In the genomic region with DNA sequence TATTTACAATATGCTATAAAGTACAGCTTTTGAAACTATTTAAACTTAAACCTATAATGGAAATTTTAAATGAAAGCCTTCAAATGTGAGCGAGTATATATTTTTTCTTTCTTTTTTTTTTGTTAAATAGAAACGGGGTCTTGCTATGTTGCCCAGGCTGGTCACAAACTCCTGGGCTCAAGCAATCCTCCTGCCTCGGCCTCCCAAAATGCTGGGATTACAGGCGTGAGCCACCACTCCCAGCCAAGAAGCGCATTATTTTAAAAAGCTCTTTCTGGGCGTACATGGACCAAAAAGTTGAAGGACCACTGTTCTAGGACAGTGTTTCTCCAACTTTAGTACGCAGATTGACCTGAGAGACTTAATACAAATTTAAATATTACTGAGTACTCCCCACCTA, we compare ENCODE assay signal across 3 cellular contexts.
TF ChIP-seq lines count a peak whose summit lies in the region.

No MANE protein-coding gene starts in this region.

TF ChIP-seq in HepG2, 621 proteins besides CTCF, POLR2A, EP300 and RAD21 (continued from another document):
- no peak for TF ChIP-seq ZNF674 (CRISPR knock-in tag; IDR thresholded peaks at IDR 0.05; ENCODE audit: low read depth)

TF ChIP-seq in WTC11, 78 proteins besides CTCF, POLR2A, EP300 and RAD21 (continued from another document):
- TF ChIP-seq, protein P1, sequence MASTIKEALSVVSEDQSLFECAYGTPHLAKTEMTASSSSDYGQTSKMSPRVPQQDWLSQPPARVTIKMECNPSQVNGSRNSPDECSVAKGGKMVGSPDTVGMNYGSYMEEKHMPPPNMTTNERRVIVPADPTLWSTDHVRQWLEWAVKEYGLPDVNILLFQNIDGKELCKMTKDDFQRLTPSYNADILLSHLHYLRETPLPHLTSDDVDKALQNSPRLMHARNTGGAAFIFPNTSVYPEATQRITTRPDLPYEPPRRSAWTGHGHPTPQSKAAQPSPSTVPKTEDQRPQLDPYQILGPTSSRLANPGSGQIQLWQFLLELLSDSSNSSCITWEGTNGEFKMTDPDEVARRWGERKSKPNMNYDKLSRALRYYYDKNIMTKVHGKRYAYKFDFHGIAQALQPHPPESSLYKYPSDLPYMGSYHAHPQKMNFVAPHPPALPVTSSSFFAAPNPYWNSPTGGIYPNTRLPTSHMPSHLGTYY (CRISPR knock-in tag; IDR thresholded peaks at IDR 0.05) = no peak
- TF ChIP-seq, protein P2, sequence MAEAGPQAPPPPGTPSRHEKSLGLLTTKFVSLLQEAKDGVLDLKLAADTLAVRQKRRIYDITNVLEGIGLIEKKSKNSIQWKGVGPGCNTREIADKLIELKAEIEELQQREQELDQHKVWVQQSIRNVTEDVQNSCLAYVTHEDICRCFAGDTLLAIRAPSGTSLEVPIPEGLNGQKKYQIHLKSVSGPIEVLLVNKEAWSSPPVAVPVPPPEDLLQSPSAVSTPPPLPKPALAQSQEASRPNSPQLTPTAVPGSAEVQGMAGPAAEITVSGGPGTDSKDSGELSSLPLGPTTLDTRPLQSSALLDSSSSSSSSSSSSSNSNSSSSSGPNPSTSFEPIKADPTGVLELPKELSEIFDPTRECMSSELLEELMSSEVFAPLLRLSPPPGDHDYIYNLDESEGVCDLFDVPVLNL (CRISPR knock-in tag; IDR thresholded peaks at IDR 0.05; ENCODE audit: borderline replicate concordance, low read depth) = no peak
- TF ChIP-seq ZNF396 (CRISPR knock-in tag; IDR thresholded peaks at IDR 0.05; ENCODE audit: borderline replicate concordance) (no peak), HMGA2 (CRISPR knock-in tag; IDR thresholded peaks at IDR 0.05) (no peak)

TF ChIP-seq in K562, 482 proteins besides CTCF, POLR2A, EP300 and RAD21:
- TF ChIP-seq ILK (tag; IDR thresholded peaks at IDR 0.05; ENCODE audit: borderline replicate concordance, low read depth) (no peak), ZNF121 (CRISPR knock-in tag; conservative IDR thresholded peaks at IDR 0.05) (peak; percentile 62; the same call in 1 of the 2 replicates)
- TF ChIP-seq, protein P3, sequence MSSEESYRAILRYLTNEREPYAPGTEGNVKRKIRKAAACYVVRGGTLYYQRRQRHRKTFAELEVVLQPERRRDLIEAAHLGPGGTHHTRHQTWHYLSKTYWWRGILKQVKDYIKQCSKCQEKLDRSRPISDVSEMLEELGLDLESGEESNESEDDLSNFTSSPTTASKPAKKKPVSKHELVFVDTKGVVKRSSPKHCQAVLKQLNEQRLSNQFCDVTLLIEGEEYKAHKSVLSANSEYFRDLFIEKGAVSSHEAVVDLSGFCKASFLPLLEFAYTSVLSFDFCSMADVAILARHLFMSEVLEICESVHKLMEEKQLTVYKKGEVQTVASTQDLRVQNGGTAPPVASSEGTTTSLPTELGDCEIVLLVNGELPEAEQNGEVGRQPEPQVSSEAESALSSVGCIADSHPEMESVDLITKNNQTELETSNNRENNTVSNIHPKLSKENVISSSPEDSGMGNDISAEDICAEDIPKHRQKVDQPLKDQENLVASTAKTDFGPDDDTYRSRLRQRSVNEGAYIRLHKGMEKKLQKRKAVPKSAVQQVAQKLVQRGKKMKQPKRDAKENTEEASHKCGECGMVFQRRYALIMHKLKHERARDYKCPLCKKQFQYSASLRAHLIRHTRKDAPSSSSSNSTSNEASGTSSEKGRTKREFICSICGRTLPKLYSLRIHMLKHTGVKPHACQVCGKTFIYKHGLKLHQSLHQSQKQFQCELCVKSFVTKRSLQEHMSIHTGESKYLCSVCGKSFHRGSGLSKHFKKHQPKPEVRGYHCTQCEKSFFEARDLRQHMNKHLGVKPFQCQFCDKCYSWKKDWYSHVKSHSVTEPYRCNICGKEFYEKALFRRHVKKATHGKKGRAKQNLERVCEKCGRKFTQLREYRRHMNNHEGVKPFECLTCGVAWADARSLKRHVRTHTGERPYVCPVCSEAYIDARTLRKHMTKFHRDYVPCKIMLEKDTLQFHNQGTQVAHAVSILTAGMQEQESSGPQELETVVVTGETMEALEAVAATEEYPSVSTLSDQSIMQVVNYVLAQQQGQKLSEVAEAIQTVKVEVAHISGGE (CRISPR knock-in tag; IDR thresholded peaks at IDR 0.05) = 0 out of 6 replicates have a peak, but pooled peaks of 1 of the 3 experiments have one; percentile 18
